In genomic region chr4:176276710-176277109, GRCh38 we compare ENCODE assay signal across 1 cellular context.
TF ChIP-seq lines count a peak whose summit lies in the region.

No MANE protein-coding gene starts in this region.

TF ChIP-seq in GM23338, 12 proteins besides CTCF, POLR2A, EP300 and RAD21:
- no peak for TF ChIP-seq ZNF462 (CRISPR knock-in tag; IDR thresholded peaks at IDR 0.05)
TF ChIP-seq in GM23338: peak in this region for 0.
